In the genomic region with DNA sequence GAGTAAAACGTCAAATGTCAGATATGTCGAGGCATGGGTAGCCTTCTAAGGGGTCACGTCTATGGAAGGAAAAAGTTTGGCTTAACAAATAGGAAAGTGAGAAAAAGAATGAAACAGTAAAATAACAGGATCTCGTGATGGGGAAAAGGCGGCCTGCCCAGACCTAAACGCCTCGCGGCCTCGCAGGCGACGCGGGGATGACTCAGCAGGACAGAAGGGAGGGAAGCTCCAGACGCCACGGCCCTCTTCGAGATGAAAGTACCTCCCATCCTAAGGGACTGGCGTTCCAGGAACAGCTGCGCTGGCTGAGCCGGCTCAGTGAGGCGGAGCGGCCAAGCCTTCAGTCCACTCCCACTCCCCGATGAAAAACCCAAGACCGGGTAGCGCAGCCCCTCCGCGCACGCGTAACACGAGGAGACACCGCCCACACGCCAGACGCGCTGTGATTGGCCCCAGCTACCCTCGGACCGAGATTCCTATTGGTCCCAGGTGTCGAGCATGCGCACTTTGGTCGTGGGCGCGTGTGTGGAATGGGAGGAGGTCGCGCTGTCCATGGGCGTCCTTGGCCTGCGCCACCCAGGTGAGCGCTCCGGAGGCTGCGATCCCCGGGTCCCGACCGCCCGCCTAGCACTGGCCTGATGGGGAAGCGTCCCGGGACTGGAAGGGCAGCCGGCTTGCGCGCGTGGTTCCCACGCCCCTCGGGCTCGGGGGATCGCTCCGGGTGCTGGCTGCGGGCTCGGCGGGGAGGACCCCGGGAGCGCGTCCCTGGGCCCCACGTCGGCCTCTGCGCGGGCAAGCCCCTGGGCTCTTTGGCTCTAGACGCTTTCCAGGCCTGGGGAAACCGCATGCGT, we compare ENCODE assay signal across 8 cellular contexts.
DNase-seq lines count a peak whose midpoint lies in the region; ATAC-seq, FAIRE-seq and TF ChIP-seq lines count a peak whose summit lies in the region.

No MANE protein-coding gene starts in this region.

- peak overlapping the region; percentile 78 for H3K27ac Mint-ChIP-seq in activated naive CD8-positive, alpha-beta T cell treated with anti-CD3 and anti-CD28 coated beads, Interleukin-2, amount 10 ng/mL, durations not matched to agents 7 days and 5 days

- H3K27ac ChIP-seq in SJSA1 (peak overlapping the region; percentile 67), psoas muscle (peak overlapping the region; percentile 79), urinary bladder (ENCODE audit: low read depth) (peak overlapping the region; percentile 90)

- TF ChIP-seq CTCF in psoas muscle (IDR thresholded peaks at IDR 0.05): no peak

- H3K4me3 Mint-ChIP-seq in activated naive CD8-positive, alpha-beta T cell treated with anti-CD3 and anti-CD28 coated beads, Interleukin-2, amount 10 ng/mL, durations not matched to agents 7 days and 5 days: peak overlapping the region; percentile 84

- H3K36me3 Mint-ChIP-seq in activated naive CD8-positive, alpha-beta T cell treated with anti-CD3 and anti-CD28 coated beads, Interleukin-2, amount 10 ng/mL, durations not matched to agents 7 days and 5 days: peaks cover 3% of the 10 kb centered on the region

- H3K4me3 ChIP-seq in SJSA1 (peak overlapping the region; percentile 81), psoas muscle (peak overlapping the region; percentile 90), urinary bladder (ENCODE audit: low read depth, low read length) (peak overlapping the region; percentile 86)

- WGBS in psoas muscle, 3 donors: 23 to 40% (median 24%) methylated on average over 59 to 74 of the region's 74 CpGs
- 27% methylated on average over 74 of the region's 74 CpGs for WGBS in urinary bladder

- peaks cover 6% of the 10 kb centered on the region for H3K4me1 ChIP-seq in SJSA1 (replicated peaks)
- H3K4me1 ChIP-seq in psoas muscle: peaks cover 7% of the 10 kb centered on the region
- H3K4me1 ChIP-seq in urinary bladder (ENCODE audit: insufficient read depth): no peaks in the 10 kb centered on the region

- H3K27me3 ChIP-seq in SJSA1 (replicated peaks) (no peaks in the 10 kb centered on the region), psoas muscle (ENCODE audit: insufficient read depth in 3 of 3, low read length in 2 of 3) (no peaks in the 10 kb centered on the region)

- H3K9me3 ChIP-seq in SJSA1 (replicated peaks) (no peaks in the 10 kb centered on the region), psoas muscle (no peaks in the 10 kb centered on the region)

- ATAC-seq in activated naive CD8-positive, alpha-beta T cell treated with anti-CD3 and anti-CD28 coated beads, Interleukin-2, amount 10 ng/mL, durations not matched to agents 7 days and 5 days (ENCODE audit: low read depth): peak; percentile 98
- ATAC-seq in Right ventricle myocardium inferior (peak; percentile 99), psoas muscle (peak; percentile 99)

- H3K9me3 Mint-ChIP-seq in activated naive CD8-positive, alpha-beta T cell treated with anti-CD3 and anti-CD28 coated beads, Interleukin-2, amount 10 ng/mL, durations not matched to agents 7 days and 5 days: no peaks in the 10 kb centered on the region

- POLR2A ChIA-PET in activated naive CD8-positive, alpha-beta T cell treated with anti-CD3 and anti-CD28 coated beads, Interleukin-2, amount 10 ng/mL, durations not matched to agents 7 days and 5 days (lab: Charles Lee): no interaction called here

- FAIRE-seq in GM19239 (lab: Jason Lieb, UNC): peak; percentile 83

- H3K4me1 Mint-ChIP-seq in activated naive CD8-positive, alpha-beta T cell treated with anti-CD3 and anti-CD28 coated beads, Interleukin-2, amount 10 ng/mL, durations not matched to agents 7 days and 5 days: peaks cover 16% of the 10 kb centered on the region

- DNase-seq in AG08396 (ENCODE audit: low spot score) (peak; percentile 97), GM19239 (ENCODE audit: insufficient read length, low spot score) (peak; percentile 69), HK-2 (ENCODE audit: unreplicated experiment) (peak; percentile 98), SJSA1 (ENCODE audit: low read depth in 1 of 2, low spot score in 2 of 2) (peak; percentile 89 to 93), Right ventricle myocardium inferior (ENCODE audit: missing footprints) (peak; percentile 95), psoas muscle (peak; percentile 94 to 98)
- DNase-seq in activated naive CD8-positive, alpha-beta T cell treated with anti-CD3 and anti-CD28 coated beads, Interleukin-2, amount 10 ng/mL, durations not matched to agents 7 days and 5 days: peak; percentile 87

- no peaks in the 10 kb centered on the region for H3K27me3 Mint-ChIP-seq in activated naive CD8-positive, alpha-beta T cell treated with anti-CD3 and anti-CD28 coated beads, Interleukin-2, amount 10 ng/mL, durations not matched to agents 7 days and 5 days

- intact Hi-C loops in Right ventricle myocardium inferior (cut with DNase I): no loop called here
- intact Hi-C loops in psoas muscle (cut with DNase I): no loop called here

- peaks cover 7% of the 10 kb centered on the region; the same call in 1 of the 2 replicates for H3K36me3 ChIP-seq in SJSA1
- peaks cover 0 to 28% of the 10 kb centered on the region in 2 donors for H3K36me3 ChIP-seq in psoas muscle (ENCODE audit: insufficient read depth in 1 of 2, low read depth in 1 of 2)
- peaks cover 2% of the 10 kb centered on the region for H3K36me3 ChIP-seq in urinary bladder (ENCODE audit: insufficient read depth)

Comparison
In these comparisons a context has a peak if more than half of its experiments do, and no peak if none do; other contexts are left out.
1. Peak in every context shown above with its lines: DNase-seq, ATAC-seq, H3K4me3 ChIP-seq and H3K27ac ChIP-seq.